14 cellular contexts compared by ENCODE assay signal in the genomic region with DNA sequence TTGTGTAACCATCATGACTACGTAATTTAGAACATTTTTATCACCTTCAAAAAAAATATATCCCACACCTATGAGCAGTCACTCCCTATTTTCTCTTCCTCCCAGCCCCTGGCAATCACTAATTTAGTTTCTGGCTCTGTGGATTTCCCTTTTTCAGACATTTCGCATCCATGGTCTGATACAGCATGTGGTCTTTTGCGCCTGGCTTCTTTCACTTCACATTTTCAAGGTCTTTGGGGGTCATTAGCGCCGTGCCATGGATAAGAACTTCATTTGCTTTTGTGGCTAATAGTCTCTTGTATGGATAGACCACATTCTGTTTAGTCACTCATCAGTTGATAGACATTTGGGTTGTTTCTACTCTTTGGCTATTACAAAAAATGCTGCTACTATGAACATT. TPM values are rescaled to one million over a fixed set of nuclear protein-coding genes. Genes with fewer than 3 reads are reported as not detected.
DNase-seq lines count a peak whose midpoint lies in the region.
"Had no signal": no experiment of that assay in that cellular context is flagged by ENCODE, and none has a peak within 500 bp of the region (broad histone marks: within the 10 kb centered on the region; RNA-seq: fewer than 3 reads in every experiment).

No MANE protein-coding gene starts in this region.

- no peak overlapping the region for H3K4me3 Mint-ChIP-seq in activated CD4-positive, alpha-beta T cell treated with anti-CD3 and anti-CD28 coated beads, Interleukin-2, amount 10 ng/mL, durations not matched to agents 24 days and 14 days
- H3K4me3 Mint-ChIP-seq in activated CD4-positive, alpha-beta T cell treated with anti-CD3 and anti-CD28 coated beads, Interleukin-2, amount 10 ng/mL, durations not matched to agents 7 days and 5 days: no peak overlapping the region
- H3K4me3 Mint-ChIP-seq: B cell; CD4-positive, alpha-beta memory T cell had no signal

- intact Hi-C loops in activated CD4-positive, alpha-beta T cell treated with anti-CD3 and anti-CD28 coated beads, Interleukin-2, amount 10 ng/mL, durations not matched to agents 24 days and 14 days (cut with micrococcal nuclease): no loop called here

- no peaks in the 10 kb centered on the region for H3K36me3 Mint-ChIP-seq in activated CD4-positive, alpha-beta T cell treated with anti-CD3 and anti-CD28 coated beads, Interleukin-2, amount 10 ng/mL, durations not matched to agents 24 days and 14 days (ENCODE audit: low read depth)
- peaks cover 1% of the 10 kb centered on the region for H3K36me3 Mint-ChIP-seq in activated CD4-positive, alpha-beta T cell treated with anti-CD3 and anti-CD28 coated beads, Interleukin-2, amount 10 ng/mL, durations not matched to agents 7 days and 5 days (ENCODE audit: low read depth)
- H3K36me3 Mint-ChIP-seq: CD4-positive, alpha-beta memory T cell had no signal

- no peak overlapping the region for H3K27ac Mint-ChIP-seq in activated CD4-positive, alpha-beta T cell treated with anti-CD3 and anti-CD28 coated beads, Interleukin-2, amount 10 ng/mL, durations not matched to agents 24 days and 14 days
- H3K27ac Mint-ChIP-seq in activated CD4-positive, alpha-beta T cell treated with anti-CD3 and anti-CD28 coated beads, Interleukin-2, amount 10 ng/mL, durations not matched to agents 7 days and 5 days: no peak overlapping the region
- H3K27ac Mint-ChIP-seq: B cell; CD4-positive, alpha-beta memory T cell had no signal

- H3K27me3 Mint-ChIP-seq in activated CD4-positive, alpha-beta T cell treated with anti-CD3 and anti-CD28 coated beads, Interleukin-2, amount 10 ng/mL, durations not matched to agents 24 days and 14 days: peaks cover 5% of the 10 kb centered on the region
- H3K27me3 Mint-ChIP-seq in activated CD4-positive, alpha-beta T cell treated with anti-CD3 and anti-CD28 coated beads, Interleukin-2, amount 10 ng/mL, durations not matched to agents 7 days and 5 days: peaks cover 1% of the 10 kb centered on the region
- H3K27me3 Mint-ChIP-seq: B cell had no signal

- peak; percentile 40 for DNase-seq in activated CD4-positive, alpha-beta T cell treated with anti-CD3 and anti-CD28 coated beads, Interleukin-2, amount 10 ng/mL, durations not matched to agents 24 days and 14 days
- DNase-seq in activated CD4-positive, alpha-beta T cell treated with anti-CD3 and anti-CD28 coated beads, Interleukin-2, amount 10 ng/mL, durations not matched to agents 7 days and 5 days: no peak
- DNase-seq in CD1c-positive myeloid dendritic cell (ENCODE audit: extremely low spot score) (peak; percentile 75), MV-4-11 (lab: John Stamatoyannopoulos, UW) (peak; percentile 65), DMS79 (lab: John Stamatoyannopoulos, UW) (no peak), cortex of kidney (lab: John Stamatoyannopoulos, UW) (no peak)
- DNase-seq: C1 segment of cervical spinal cord; CD4-positive, alpha-beta memory T cell; DMS153; DMS79 treated with DMSO at 0.1 percent for 48 hours; GF-D8; GM23248; IMR-90 had no signal

- peaks cover 18% of the 10 kb centered on the region for H3K9me3 Mint-ChIP-seq in activated CD4-positive, alpha-beta T cell treated with anti-CD3 and anti-CD28 coated beads, Interleukin-2, amount 10 ng/mL, durations not matched to agents 24 days and 14 days
- H3K9me3 Mint-ChIP-seq in activated CD4-positive, alpha-beta T cell treated with anti-CD3 and anti-CD28 coated beads, Interleukin-2, amount 10 ng/mL, durations not matched to agents 7 days and 5 days: peaks cover 11% of the 10 kb centered on the region

- POLR2A ChIA-PET in activated CD4-positive, alpha-beta T cell treated with anti-CD3 and anti-CD28 coated beads, Interleukin-2, amount 10 ng/mL, durations not matched to agents 7 days and 5 days (lab: Charles Lee): no interaction called here

- CTCF ChIA-PET in activated CD4-positive, alpha-beta T cell treated with anti-CD3 and anti-CD28 coated beads, Interleukin-2, amount 10 ng/mL, durations not matched to agents 7 days and 5 days (lab: Charles Lee): no interaction called here

- peaks cover 15% of the 10 kb centered on the region for H3K4me1 Mint-ChIP-seq in activated CD4-positive, alpha-beta T cell treated with anti-CD3 and anti-CD28 coated beads, Interleukin-2, amount 10 ng/mL, durations not matched to agents 24 days and 14 days
- peaks cover 19% of the 10 kb centered on the region for H3K4me1 Mint-ChIP-seq in activated CD4-positive, alpha-beta T cell treated with anti-CD3 and anti-CD28 coated beads, Interleukin-2, amount 10 ng/mL, durations not matched to agents 7 days and 5 days

RNA-seq across cellular contexts. Expression of a gene that starts 44.9 kb away (rescaled TPM):
- total RNA-seq in activated CD4-positive, alpha-beta T cell treated with anti-CD3 and anti-CD28 coated beads, Interleukin-2, amount 10 ng/mL, durations not matched to agents 24 days and 14 days: 22.5 and 24.0 TPM in 2 replicates
- 10 to 100 TPM; 35.3 to 36.7 TPM for total RNA-seq in activated CD4-positive, alpha-beta T cell treated with anti-CD3 and anti-CD28 coated beads, Interleukin-2, amount 10 ng/mL, durations not matched to agents 7 days and 5 days

Comparison
In these comparisons a context has a peak if more than half of its experiments do, and no peak if none do; other contexts are left out.
1. DNase-seq: peak in activated CD4-positive, alpha-beta T cell treated with anti-CD3 and anti-CD28 coated beads, Interleukin-2, amount 10 ng/mL, durations not matched to agents 24 days and 14 days (single experiment), CD1c-positive myeloid dendritic cell (single experiment) and MV-4-11 (single experiment); none in activated CD4-positive, alpha-beta T cell treated with anti-CD3 and anti-CD28 coated beads, Interleukin-2, amount 10 ng/mL, durations not matched to agents 7 days and 5 days (single experiment), DMS79 (single experiment) and cortex of kidney (single experiment).